ENCODE assay signal across 36 cellular contexts in genomic region chrX:130754353-130754752, GRCh38.
"Had no signal": no experiment of that assay in that cellular context is flagged by ENCODE, and none has a peak within 500 bp of the region (broad histone marks: within the 10 kb centered on the region; RNA-seq: fewer than 3 reads in every experiment).

No MANE protein-coding gene starts in this region.

- DNase-seq: activated B cell treated with CpG ODN at 0.5 μM for 24 hours; activated CD4-positive, alpha-beta memory T cell treated with anti-CD3 and anti-CD28 coated beads for 36 hours; activated CD4-positive, alpha-beta T cell treated with anti-CD3 and anti-CD28 coated beads for 4 hours; activated CD4-positive, alpha-beta T cell treated with anti-CD3 and anti-CD28 coated beads, Interleukin-2, amount 10 ng/mL, durations not matched to agents 24 days and 14 days; activated CD4-positive, alpha-beta T cell treated with anti-CD3 and anti-CD28 coated beads, Interleukin-2, amount 50 U/mL, for 1 hour; activated CD4-positive, alpha-beta T cell treated with anti-CD3 and anti-CD28 coated beads, Interleukin-2, amount 50 U/mL, for 4 hours; activated CD4-positive, CD25-positive, alpha-beta regulatory T cell treated with anti-CD3 and anti-CD28 coated beads, Interleukin-2, amount 50 U/mL, for 72 hours; activated CD8-positive, alpha-beta memory T cell treated with anti-CD3 and anti-CD28 coated beads, Interleukin-2, amount 50 U/mL, for 4 hours; activated CD8-positive, alpha-beta T cell treated with anti-CD3 and anti-CD28 coated beads for 36 hours; activated effector memory CD4-positive, alpha-beta T cell treated with anti-CD3 and anti-CD28 coated beads, Interleukin-2, amount 50 U/mL, for 16 hours; activated gamma-delta T cell treated with Interleukin-2 at 50 U/mL for 16 hours; activated naive CD4-positive, alpha-beta T cell; activated naive CD4-positive, alpha-beta T cell treated with anti-CD3 and anti-CD28 coated beads for 36 hours; activated naive CD4-positive, alpha-beta T cell treated with anti-CD3 and anti-CD28 coated beads, Interleukin-2, amount 50 U/mL, for 16 hours; activated naive CD8-positive, alpha-beta T cell treated with anti-CD3 and anti-CD28 coated beads for 36 hours; activated T-cell treated with anti-CD3 and anti-CD28 coated beads for 4 hours; activated T-cell treated with anti-CD3 and anti-CD28 coated beads, Interleukin-2, amount 50 U/mL, for 1 hour; activated T-cell treated with anti-CD3 and anti-CD28 coated beads, Interleukin-2, amount 50 U/mL, for 4 hours; activated T-cell treated with anti-CD3 and anti-CD28 coated beads, Interleukin-2, amount 50 U/mL, for 72 hours; adrenal gland; amniotic stem cell; aorta; caudate nucleus; cerebellar nuclear complex; T-helper 2 cell; T-helper 9 cell had no signal

- H3K27me3 ChIP-seq: cardiac muscle cell had no signal

- H3K27ac ChIP-seq: adrenal gland, cardiac muscle cell, VCaP had no signal

- ATAC-seq: activated CD8-positive, alpha-beta T cell treated with anti-CD3 and anti-CD28 coated beads for 36 hours; activated naive CD4-positive, alpha-beta T cell treated with anti-CD3 and anti-CD28 coated beads, Interleukin-2, amount 50 U/mL, for 72 hours; activated T-cell treated with anti-CD3 and anti-CD28 coated beads, Interleukin-2, amount 50 U/mL, for 4 hours; activated T-cell treated with anti-CD3 and anti-CD28 coated beads, Interleukin-2, amount 50 U/mL, for 72 hours; activated T-helper 17 cell treated with anti-CD3 and anti-CD28 coated beads, Interleukin-2, amount 50 U/mL, for 72 hours had no signal

- FAIRE-seq: bronchial epithelial cell, TTC549 had no signal

- H3K36me3 Mint-ChIP-seq: brain had no signal

- H3K4me1 ChIP-seq: adrenal gland had no signal

- H3K4me3 ChIP-seq: adrenal gland, cardiac muscle cell had no signal

- H3K36me3 ChIP-seq: adrenal gland, cardiac muscle cell had no signal

- H3K9me3 ChIP-seq: adrenal gland had no signal

- H3K27ac Mint-ChIP-seq: activated B cell treated with CpG ODN at 0.5 μM for 24 hours; activated CD4-positive, alpha-beta memory T cell treated with anti-CD3 and anti-CD28 coated beads for 36 hours; activated CD4-positive, alpha-beta T cell treated with anti-CD3 and anti-CD28 coated beads, Interleukin-2, amount 10 ng/mL, durations not matched to agents 24 days and 14 days; activated CD8-positive, alpha-beta T cell treated with anti-CD3 and anti-CD28 coated beads for 36 hours; activated naive CD4-positive, alpha-beta T cell treated with anti-CD3 and anti-CD28 coated beads for 36 hours; activated naive CD4-positive, alpha-beta T cell treated with anti-CD3 and anti-CD28 coated beads, Interleukin-2, amount 50 U/mL, for 72 hours; activated naive CD8-positive, alpha-beta T cell treated with anti-CD3 and anti-CD28 coated beads for 36 hours; activated T-cell treated with anti-CD3 and anti-CD28 coated beads, Interleukin-2, amount 50 U/mL, for 72 hours; activated T-helper 1 cell treated with anti-CD3 and anti-CD28 coated beads, Interleukin-12 subunit alpha, Interleukin-12 subunit beta, Interleukin-2, Interleukin-4 antibody, amounts not matched to agents 30 ng/mL and 10 ng/mL and 1 ng/mL, durations not matched to agents 14 hours and 24 hours and 36 hours; activated T-helper 17 cell treated with anti-CD3 and anti-CD28 coated beads, Interleukin-2, amount 50 U/mL, for 72 hours; brain; T-helper 2 cell treated with Interferon-gamma antibody and Interleukin-4, amounts not matched to agents 5 μg/mL and 100 μg/mL, for 36 hours had no signal

- H3K27me3 Mint-ChIP-seq: activated B cell treated with CpG ODN at 0.5 μM for 24 hours; activated CD4-positive, alpha-beta memory T cell treated with anti-CD3 and anti-CD28 coated beads for 36 hours; activated CD4-positive, alpha-beta T cell treated with anti-CD3 and anti-CD28 coated beads, Interleukin-2, amount 10 ng/mL, durations not matched to agents 24 days and 14 days; activated CD8-positive, alpha-beta T cell treated with anti-CD3 and anti-CD28 coated beads for 36 hours; activated naive CD8-positive, alpha-beta T cell treated with anti-CD3 and anti-CD28 coated beads for 36 hours; activated T-helper 17 cell treated with anti-CD3 and anti-CD28 coated beads, Interleukin-2, amount 50 U/mL, for 72 hours; brain; central memory CD8-positive, alpha-beta T cell had no signal

- H3K4me3 Mint-ChIP-seq: activated B cell treated with CpG ODN at 0.5 μM for 24 hours; activated CD4-positive, alpha-beta memory T cell treated with anti-CD3 and anti-CD28 coated beads for 36 hours; activated CD4-positive, alpha-beta T cell treated with anti-CD3 and anti-CD28 coated beads, Interleukin-2, amount 10 ng/mL, durations not matched to agents 24 days and 14 days; activated CD8-positive, alpha-beta T cell treated with anti-CD3 and anti-CD28 coated beads for 36 hours; activated naive CD4-positive, alpha-beta T cell treated with anti-CD3 and anti-CD28 coated beads for 36 hours; activated naive CD8-positive, alpha-beta T cell treated with anti-CD3 and anti-CD28 coated beads for 36 hours; activated T-cell treated with anti-CD3 and anti-CD28 coated beads, Interleukin-2, amount 50 U/mL, for 4 hours; activated T-cell treated with anti-CD3 and anti-CD28 coated beads, Interleukin-2, amount 50 U/mL, for 72 hours; activated T-helper 1 cell treated with anti-CD3 and anti-CD28 coated beads, Interleukin-12 subunit alpha, Interleukin-12 subunit beta, Interleukin-2, Interleukin-4 antibody, amounts not matched to agents 30 ng/mL and 10 ng/mL and 1 ng/mL, durations not matched to agents 14 hours and 24 hours and 36 hours; activated T-helper 17 cell treated with anti-CD3 and anti-CD28 coated beads, Interleukin-2, amount 50 U/mL, for 72 hours; brain; central memory CD8-positive, alpha-beta T cell; T-helper 2 cell treated with Interferon-gamma antibody and Interleukin-4, amounts not matched to agents 5 μg/mL and 100 μg/mL, for 36 hours had no signal

- H3K4me1 Mint-ChIP-seq: activated B cell treated with CpG ODN at 0.5 μM for 24 hours; activated CD4-positive, alpha-beta T cell treated with anti-CD3 and anti-CD28 coated beads, Interleukin-2, amount 10 ng/mL, durations not matched to agents 24 days and 14 days; activated naive CD8-positive, alpha-beta T cell treated with anti-CD3 and anti-CD28 coated beads for 36 hours; activated T-helper 17 cell treated with anti-CD3 and anti-CD28 coated beads, Interleukin-2, amount 50 U/mL, for 72 hours; brain; central memory CD8-positive, alpha-beta T cell had no signal

- H3K9me3 Mint-ChIP-seq: activated B cell treated with CpG ODN at 0.5 μM for 24 hours; activated CD4-positive, alpha-beta T cell treated with anti-CD3 and anti-CD28 coated beads, Interleukin-2, amount 10 ng/mL, durations not matched to agents 24 days and 14 days; activated CD8-positive, alpha-beta T cell treated with anti-CD3 and anti-CD28 coated beads for 36 hours; activated naive CD4-positive, alpha-beta T cell treated with anti-CD3 and anti-CD28 coated beads, Interleukin-2, amount 50 U/mL, for 72 hours; activated naive CD8-positive, alpha-beta T cell treated with anti-CD3 and anti-CD28 coated beads for 36 hours; activated T-cell treated with anti-CD3 and anti-CD28 coated beads, Interleukin-2, amount 50 U/mL, for 4 hours; activated T-cell treated with anti-CD3 and anti-CD28 coated beads, Interleukin-2, amount 50 U/mL, for 72 hours; activated T-helper 1 cell treated with anti-CD3 and anti-CD28 coated beads, Interleukin-12 subunit alpha, Interleukin-12 subunit beta, Interleukin-2, Interleukin-4 antibody, amounts not matched to agents 30 ng/mL and 10 ng/mL and 1 ng/mL, durations not matched to agents 14 hours and 24 hours and 36 hours; activated T-helper 17 cell treated with anti-CD3 and anti-CD28 coated beads, Interleukin-2, amount 50 U/mL, for 72 hours; brain; central memory CD8-positive, alpha-beta T cell; T-helper 2 cell treated with Interferon-gamma antibody and Interleukin-4, amounts not matched to agents 5 μg/mL and 100 μg/mL, for 36 hours had no signal
